19 cellular contexts compared by ENCODE assay signal in the genomic region with DNA sequence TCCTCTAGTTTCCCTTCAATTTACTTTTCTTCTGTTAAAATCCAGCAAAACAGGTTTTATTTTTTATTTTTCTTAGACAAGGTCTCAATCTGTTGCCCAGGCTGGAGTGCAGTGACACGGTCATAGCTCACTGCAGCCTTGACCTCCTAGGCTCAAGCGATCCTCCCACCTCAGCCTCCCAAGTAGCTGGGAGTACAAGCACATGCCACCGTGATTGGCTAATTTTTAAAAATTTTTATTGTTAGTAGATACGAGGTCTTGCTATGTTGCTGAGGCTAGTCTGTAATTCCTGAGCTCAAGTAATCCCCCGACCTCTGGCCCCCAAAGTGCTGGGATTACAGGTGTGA. TPM values are rescaled to one million over a fixed set of nuclear protein-coding genes. Genes with fewer than 3 reads are reported as not detected.
A peak's percentile ranks its signal among the peaks of the same experiment; 100 is the strongest.
DNase-seq lines count a peak whose midpoint lies in the region; ATAC-seq and TF ChIP-seq lines count a peak whose summit lies in the region.
"Had no signal": no experiment of that assay in that cellular context is flagged by ENCODE, and none has a peak within 500 bp of the region (broad histone marks: within the 10 kb centered on the region; RNA-seq: fewer than 3 reads in every experiment).

No MANE protein-coding gene starts in this region.

- peak overlapping the region in 2 of 3 experiments; percentile 30 to 80 for H3K27ac Mint-ChIP-seq in nephron
- H3K27ac Mint-ChIP-seq: HFFc6, immature natural killer cell had no signal

- no peak overlapping the region for H3K4me3 Mint-ChIP-seq in nephron
- H3K4me3 Mint-ChIP-seq: HFFc6; immature natural killer cell; naive thymus-derived CD4-positive, alpha-beta T cell had no signal

- no peak overlapping the region for H3K9ac ChIP-seq in OCI-LY3 (ENCODE audit: low read length)

- ATAC-seq in GM18511 (IDR thresholded peaks at IDR 0.05; ENCODE audit: unreplicated experiment): peak; percentile 33
- peak; percentile 24 for ATAC-seq in HG02642 (IDR thresholded peaks at IDR 0.05; ENCODE audit: poor library complexity, unreplicated experiment)
- no peak for ATAC-seq in upper lobe of right lung
- ATAC-seq: lower lobe of right lung; naive thymus-derived CD4-positive, alpha-beta T cell; Right ventricle myocardium inferior had no signal

- H2AFZ ChIP-seq in OCI-LY3 (ENCODE audit: low read depth, low read length): peak overlapping the region; percentile 22; the same call in 1 of the 2 replicates

- DNase-seq in putamen (ENCODE audit: low spot score): no peak
- no peak for DNase-seq in upper lobe of right lung
- no peak for DNase-seq in NCI-H1105 treated with DMSO at 0.1 percent for 48 hours (lab: John Stamatoyannopoulos, UW)
- DNase-seq: activated effector memory CD4-positive, alpha-beta T cell treated with Interleukin-2 at 50 U/mL for 16 hours; adrenal gland; Caco-2; HFFc6; immature natural killer cell; lower lobe of right lung; naive thymus-derived CD4-positive, alpha-beta T cell; NCI-H2227 treated with DMSO at 0.1 percent for 48 hours; stimulated activated CD4-positive, alpha-beta T cell treated with anti-CD3 and anti-CD28 coated beads, Interleukin-2, amount 100 ng/mL, for 48 hours; T-helper 2 cell had no signal

- H3K27me3 ChIP-seq in OCI-LY3 (ENCODE audit: low read depth, low read length) (no peaks in the 10 kb centered on the region), upper lobe of right lung (no peaks in the 10 kb centered on the region)
- H3K27me3 ChIP-seq: adrenal gland had no signal

- H3K27ac ChIP-seq in OCI-LY3 (ENCODE audit: low read length) (no peak overlapping the region), upper lobe of right lung (no peak overlapping the region)
- H3K27ac ChIP-seq: adrenal gland, lower lobe of right lung had no signal

- H4K20me1 ChIP-seq in OCI-LY3 (ENCODE audit: insufficient read depth, low read length): no peaks in the 10 kb centered on the region

- no peaks in the 10 kb centered on the region for H3K79me2 ChIP-seq in OCI-LY3 (ENCODE audit: low read length)

- H3K4me3 ChIP-seq in OCI-LY3 (ENCODE audit: low read length): no peak overlapping the region
- no peak overlapping the region for H3K4me3 ChIP-seq in upper lobe of right lung
- H3K4me3 ChIP-seq: adrenal gland, lower lobe of right lung had no signal

- H3K4me2 ChIP-seq in OCI-LY3 (ENCODE audit: low read length): peak overlapping the region; percentile 29

- peaks cover 5% of the 10 kb centered on the region for H3K27me3 Mint-ChIP-seq in nephron (ENCODE audit: low read depth)

- no peak for TF ChIP-seq CTCF in OCI-LY3 (IDR thresholded peaks at IDR 0.05; ENCODE audit: low read depth, low read length)
- no peak for TF ChIP-seq CTCF in nephron (IDR thresholded peaks at IDR 0.05; ENCODE audit: unreplicated experiment in 3 of 3)
- TF ChIP-seq CTCF in upper lobe of right lung (IDR thresholded peaks at IDR 0.05): no peak

- H3K9me3 Mint-ChIP-seq in nephron: peaks cover 35% of the 10 kb centered on the region

- H3K4me1 ChIP-seq in OCI-LY3 (ENCODE audit: low read length): peaks cover 14% of the 10 kb centered on the region
- H3K4me1 ChIP-seq in upper lobe of right lung: no peaks in the 10 kb centered on the region
- H3K4me1 ChIP-seq: adrenal gland, Caco-2, lower lobe of right lung had no signal

- H3K36me3 Mint-ChIP-seq in nephron (ENCODE audit: low read depth): peaks cover 10% of the 10 kb centered on the region

- intact Hi-C loops in upper lobe of right lung (cut with DNase I): no loop called here

- peaks cover 15% of the 10 kb centered on the region; the same call in 1 of the 2 replicates for H3K9me3 ChIP-seq in OCI-LY3 (ENCODE audit: insufficient read depth, low read length)
- H3K9me3 ChIP-seq in upper lobe of right lung: peaks cover 9% of the 10 kb centered on the region

- peaks cover 6% of the 10 kb centered on the region for H3K36me3 ChIP-seq in OCI-LY3 (replicated peaks; ENCODE audit: low read depth, low read length)
- no peaks in the 10 kb centered on the region for H3K36me3 ChIP-seq in upper lobe of right lung
- H3K36me3 ChIP-seq: adrenal gland, lower lobe of right lung had no signal

- H3K4me1 Mint-ChIP-seq in nephron: peaks cover 13% of the 10 kb centered on the region

RNA-seq across cellular contexts. Expression of gene ILDR1, which starts 41.6 kb away (rescaled TPM):
- total RNA-seq in upper lobe of right lung: 6.9 TPM
- total RNA-seq: cardiac septum, HFFc6 had no signal
